ENCODE assay signal across 12 cellular contexts in genomic region chr9:27489087-27489876, GRCh38. TPM values are rescaled to one million over a fixed set of nuclear protein-coding genes. Genes with fewer than 3 reads are reported as not detected.
DNase-seq lines count a peak whose midpoint lies in the region; ATAC-seq, FAIRE-seq and TF ChIP-seq lines count a peak whose summit lies in the region.
"Had no signal": no experiment of that assay in that cellular context is flagged by ENCODE, and none has a peak within 500 bp of the region (broad histone marks: within the 10 kb centered on the region; RNA-seq: fewer than 3 reads in every experiment).

No MANE protein-coding gene starts in this region.

- no peak overlapping the region for H3K23ac ChIP-seq in H9 (ENCODE audit: insufficient read length, low read depth, low read length)

- no peak overlapping the region for H3K4me2 ChIP-seq in H9 (ENCODE audit: insufficient read depth, insufficient read length, low read length)
- peak overlapping the region; percentile 70 for H3K4me2 ChIP-seq in neural progenitor cell

- H3K27me3 ChIP-seq in H9 (ENCODE audit: insufficient read depth, low read length) = no peaks in the 10 kb centered on the region
- no peaks in the 10 kb centered on the region for H3K27me3 ChIP-seq in neural progenitor cell
- H3K27me3 ChIP-seq in right cardiac atrium (ENCODE audit: control insufficient read depth, insufficient read depth) = no peaks in the 10 kb centered on the region

- H3K27ac Mint-ChIP-seq in H9 = peak overlapping the region; percentile 3 to 98 (median 48)
- H3K27ac Mint-ChIP-seq in neural progenitor cell = peak overlapping the region; percentile 58
- H3K27ac Mint-ChIP-seq in chondrocyte (ENCODE audit: unreplicated experiment) = no peak overlapping the region

- H4K20me1 ChIP-seq in H9 (ENCODE audit: control insufficient read depth, insufficient read depth, insufficient read length) (no peaks in the 10 kb centered on the region), neural progenitor cell (ENCODE audit: low read depth) (peaks cover 2% of the 10 kb centered on the region)

- H3K36me3 Mint-ChIP-seq in H9 (ENCODE audit: insufficient read depth in 1 of 3, low read depth in 3 of 3) = peaks cover 7 to 10% (median 7%) of the 10 kb centered on the region in 3 experiments; a peak in 5 of 7 replicates
- H3K36me3 Mint-ChIP-seq in neural progenitor cell = peaks cover 8% of the 10 kb centered on the region
- H3K36me3 Mint-ChIP-seq in chondrocyte (ENCODE audit: low read depth) = no peaks in the 10 kb centered on the region

- TF ChIP-seq CTCF in H9 (conservative IDR thresholded peaks at IDR 0.05) (no peak; the same call in 2 of the 3 replicates), neural progenitor cell (IDR thresholded peaks at IDR 0.05) (peak; percentile 21), chondrocyte (IDR thresholded peaks at IDR 0.05) (no peak)

- no peak overlapping the region for H3K56ac ChIP-seq in H9 (ENCODE audit: insufficient read length, low read depth, low read length)

- no peak overlapping the region for H4K91ac ChIP-seq in H9 (ENCODE audit: insufficient read length, low read depth, low read length)

- H3K9me3 Mint-ChIP-seq in H9 (peaks cover 0 to 3% of the 10 kb centered on the region in 2 experiments; a peak in 3 of 5 replicates), neural progenitor cell (peaks cover 2% of the 10 kb centered on the region), chondrocyte (ENCODE audit: low read depth) (no peaks in the 10 kb centered on the region)

- no peak overlapping the region for H4K8ac ChIP-seq in H9 (replicated peaks; ENCODE audit: insufficient read length, low read depth, low read length)

- no peak for DNase-seq in H9
- DNase-seq in neural progenitor cell (ENCODE audit: low spot score) = peak; percentile 87
- DNase-seq in right cardiac atrium = no peak
- no peak for DNase-seq in chondrocyte (ENCODE audit: low spot score)
- no peak for DNase-seq in GF-D8 (lab: John Stamatoyannopoulos, UW)
- no peak for DNase-seq in HTR-8/SVneo (ENCODE audit: insufficient read length, low spot score)
- DNase-seq: activated CD4-positive, alpha-beta T cell treated with anti-CD3 and anti-CD28 coated beads for 48 hours; kidney; NCI-H345 had no signal

- H3K4me3 Mint-ChIP-seq in H9 (peak overlapping the region in 1 of 2 experiments; percentile 4; a peak in 1 of 5 replicates), neural progenitor cell (peak overlapping the region; percentile 10), chondrocyte (ENCODE audit: unreplicated experiment) (no peak overlapping the region)
- H3K4me3 Mint-ChIP-seq: central memory CD8-positive, alpha-beta T cell had no signal

- H3K27me3 Mint-ChIP-seq in H9 (ENCODE audit: low read depth) (no peaks in the 10 kb centered on the region), neural progenitor cell (ENCODE audit: insufficient read depth, low read depth) (peaks cover 2% of the 10 kb centered on the region), chondrocyte (ENCODE audit: low read depth) (peaks cover 4% of the 10 kb centered on the region)

- H2BK5ac ChIP-seq in H9 (ENCODE audit: insufficient read length, low read length) = no peak overlapping the region

- H3K79me1 ChIP-seq in H9 (ENCODE audit: insufficient read depth, low read depth, low read length, poor library complexity, severe bottlenecking) = peaks cover 3% of the 10 kb centered on the region

- no peaks in the 10 kb centered on the region for H3K23me2 ChIP-seq in H9 (ENCODE audit: insufficient read length, low read depth, low read length, poor library complexity, severe bottlenecking)

- H3K27ac ChIP-seq in H9 (ENCODE audit: insufficient read length, low read depth, low read length) (no peak overlapping the region), neural progenitor cell (peak overlapping the region; percentile 96), right cardiac atrium (ENCODE audit: low read length) (no peak overlapping the region)

- peaks cover 42% of the 10 kb centered on the region for H3F3A ChIP-seq in neural progenitor cell (ENCODE audit: low read depth)

- no peak overlapping the region for H4K5ac ChIP-seq in H9 (ENCODE audit: insufficient read length, low read depth, low read length)

- no peak for FAIRE-seq in HTR-8/SVneo (lab: Jason Lieb, UNC)
- FAIRE-seq: kidney had no signal

- no peak overlapping the region for H2AK5ac ChIP-seq in H9 (ENCODE audit: insufficient read length, low read length)

- no peaks in the 10 kb centered on the region for H3K36me3 ChIP-seq in neural progenitor cell

- H2BK12ac ChIP-seq in H9 (ENCODE audit: insufficient read length, low read depth, low read length) = no peak overlapping the region

- no peak overlapping the region for H3K18ac ChIP-seq in H9 (ENCODE audit: insufficient read length, low read depth, low read length)

- H3K4me1 Mint-ChIP-seq in H9 (peaks cover 43 to 59% of the 10 kb centered on the region in 2 experiments), neural progenitor cell (peaks cover 44% of the 10 kb centered on the region), chondrocyte (ENCODE audit: low read depth) (peaks cover 4% of the 10 kb centered on the region)

- H3K9me3 ChIP-seq in H9 (ENCODE audit: control insufficient read depth, low read depth, low read length) (no peaks in the 10 kb centered on the region), neural progenitor cell (ENCODE audit: low read depth) (no peaks in the 10 kb centered on the region), right cardiac atrium (ENCODE audit: control insufficient read depth, low read length) (no peaks in the 10 kb centered on the region)

- no peak overlapping the region for H2BK120ac ChIP-seq in H9 (ENCODE audit: low read depth, low read length, poor library complexity, severe bottlenecking)

- H3K9ac ChIP-seq in H9 (ENCODE audit: extremely low read depth, insufficient read length, low read length) (no peak overlapping the region), neural progenitor cell (no peak overlapping the region)

- H3K4me1 ChIP-seq in H9 (ENCODE audit: insufficient read depth, low read length) (peaks cover 12% of the 10 kb centered on the region; the same call in 1 of the 2 replicates), neural progenitor cell (peaks cover 61% of the 10 kb centered on the region), right cardiac atrium (ENCODE audit: control insufficient read depth, insufficient read depth, low read length) (no peaks in the 10 kb centered on the region)

- WGBS in H9 (ENCODE audit: extremely low coverage, insufficient read length, low lambda C conversion rate) = no CpG with 5 or more reads among the region's 5 CpGs
- 87% methylated on average over 5 of the region's 5 CpGs for WGBS in right cardiac atrium

- H3T11ph ChIP-seq in H9 (ENCODE audit: low read length) = no peak overlapping the region

- H2AFZ ChIP-seq in H9 (ENCODE audit: low read length) (no peak overlapping the region), neural progenitor cell (replicated peaks) (no peak overlapping the region)

- ATAC-seq in GM19023 (IDR thresholded peaks at IDR 0.05; ENCODE audit: unreplicated experiment) (peak; percentile 85), HG03565 (IDR thresholded peaks at IDR 0.05; ENCODE audit: unreplicated experiment) (peak; percentile 68), right cardiac atrium (no peak)

- H3K4me3 ChIP-seq in neural progenitor cell (peak overlapping the region; percentile 28), right cardiac atrium (ENCODE audit: low read length) (no peak overlapping the region)

- intact Hi-C loops in right cardiac atrium (cut with DNase I) = no loop called here

- H3K79me2 ChIP-seq in H9 (ENCODE audit: insufficient read depth, low read length) (no peaks in the 10 kb centered on the region), neural progenitor cell (ENCODE audit: low read depth) (peaks cover 65% of the 10 kb centered on the region)

- no peak overlapping the region for H2BK20ac ChIP-seq in H9 (ENCODE audit: low read depth, low read length, poor library complexity, severe bottlenecking)

- no peak overlapping the region for H3K14ac ChIP-seq in H9 (ENCODE audit: insufficient read depth, low read length)

- H2BK15ac ChIP-seq in H9 (ENCODE audit: low read depth, low read length) = no peak overlapping the region

- no peak overlapping the region for H3K4ac ChIP-seq in H9 (ENCODE audit: low read depth, low read length)

RNA-seq across cellular contexts. Expression of gene IFNK, which starts 34.8 kb away (rescaled TPM):
- not detected in 2 replicates for total RNA-seq in H9 (2021)
- not detected in 2 replicates for total RNA-seq in neural progenitor cell (ENCODE audit: low replicate concordance)
- total RNA-seq in right cardiac atrium = not detected
- not detected for polyA plus RNA-seq in right cardiac atrium
- total RNA-seq in chondrocyte = not detected in 3 replicates
- total RNA-seq: kidney had no signal

RNA-seq across cellular contexts. Expression of gene MOB3B, which starts 40.3 kb away (rescaled TPM):
- 9.8 and 10.6 TPM in 2 replicates for total RNA-seq in H9 (2021)
- 14.0 and 15.3 TPM in 2 replicates for total RNA-seq in neural progenitor cell (ENCODE audit: low replicate concordance)
- total RNA-seq in right cardiac atrium = 1 to 10 TPM; 1.6 to 2.2 (median 2.1) TPM
- 1.1 TPM for polyA plus RNA-seq in right cardiac atrium
- 2.4 to 3.8 TPM (median 3.7 TPM) in 3 replicates for total RNA-seq in chondrocyte

Comparison
In these comparisons a context has a peak if more than half of its experiments do, and no peak if none do; other contexts are left out.
1. ATAC-seq: peak in GM19023 (single experiment) and HG03565 (single experiment); none in right cardiac atrium (0 of 2).